ENCODE assay signal across 21 cellular contexts in the genomic region with DNA sequence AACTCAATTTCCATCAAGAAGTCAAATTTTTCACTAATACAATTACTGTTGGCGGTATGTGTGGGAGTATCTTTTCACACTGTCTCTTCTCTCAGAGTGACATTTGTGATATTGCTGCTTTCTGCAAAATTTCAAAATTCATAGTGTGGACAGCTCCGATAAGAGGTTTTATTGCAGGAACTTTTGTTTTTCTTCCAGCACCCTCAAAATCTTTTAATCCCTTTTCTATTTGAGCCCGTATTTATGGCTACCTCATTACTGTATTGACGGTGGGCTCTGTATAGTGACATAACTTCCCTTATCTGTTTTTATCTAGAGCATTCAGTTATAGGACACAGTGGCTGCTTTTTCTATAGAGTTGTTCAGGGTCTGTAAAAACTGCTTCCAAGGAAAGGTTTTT.
"Had no signal": no experiment of that assay in that cellular context is flagged by ENCODE, and none has a peak within 500 bp of the region (broad histone marks: within the 10 kb centered on the region; RNA-seq: fewer than 3 reads in every experiment).

No MANE protein-coding gene starts in this region.

- H3K36me3 Mint-ChIP-seq: naive B cell, type B pancreatic cell had no signal

- H3K9me3 Mint-ChIP-seq: type B pancreatic cell had no signal

- H3K27ac Mint-ChIP-seq: dendritic cell treated with granulocyte-macrophage colony-stimulating factor and Interleukin-4, amounts not matched to agents 40 ng/mL and 50 ng/mL, for 4 days; type B pancreatic cell had no signal

- FAIRE-seq: colon, endothelial cell of umbilical vein, kidney, urothelium cell line had no signal

- H3K4me3 ChIP-seq: hepatocyte, lung, right atrium auricular region, sigmoid colon, skin epidermis had no signal

- DNase-seq: erythroblast; foreskin keratinocyte; head of caudate nucleus; kidney; left colon; left ventricle myocardium superior; mesenchymal stem cell; naive B cell; sigmoid colon; stimulated activated CD4-positive, alpha-beta T cell treated with anti-CD3 and anti-CD28 coated beads, Interleukin-2, amount 100 ng/mL, for 24 hours; stimulated activated naive CD4-positive, alpha-beta T cell treated with Interleukin-2 at 50 U/mL for 16 hours had no signal

- H3K27me3 ChIP-seq: foreskin keratinocyte, hepatocyte, neutrophil, right atrium auricular region, sigmoid colon had no signal

- H3K27ac ChIP-seq: foreskin keratinocyte, hepatocyte, neutrophil, right atrium auricular region, sigmoid colon, skin epidermis had no signal

- H3K4me1 Mint-ChIP-seq: naive B cell had no signal

- H3K4me1 ChIP-seq: foreskin keratinocyte, right atrium auricular region, sigmoid colon had no signal

- H3K36me3 ChIP-seq: neutrophil, right atrium auricular region, sigmoid colon had no signal

- H2AFZ ChIP-seq: hepatocyte had no signal

- ATAC-seq: foreskin keratinocyte, left colon, left ventricle myocardium superior had no signal

- H3K4me3 Mint-ChIP-seq: dendritic cell treated with granulocyte-macrophage colony-stimulating factor and Interleukin-4, amounts not matched to agents 40 ng/mL and 50 ng/mL, for 4 days; naive B cell; type B pancreatic cell had no signal

- H3K4me2 ChIP-seq: hepatocyte had no signal

- H3K9me3 ChIP-seq: neutrophil, right atrium auricular region, sigmoid colon had no signal

- H3K79me2 ChIP-seq: hepatocyte had no signal

- H3K27me3 Mint-ChIP-seq: dendritic cell treated with granulocyte-macrophage colony-stimulating factor and Interleukin-4, amounts not matched to agents 40 ng/mL and 50 ng/mL, for 4 days; naive B cell; type B pancreatic cell had no signal
